In genomic region chr14:24146978-24147760, GRCh38 we compare ENCODE assay signal across 8 cellular contexts. TPM values are rescaled to one million over a fixed set of nuclear protein-coding genes. Genes with fewer than 3 reads are reported as not detected.
DNase-seq lines count a peak whose midpoint lies in the region; ATAC-seq and TF ChIP-seq lines count a peak whose summit lies in the region.

Gene RNF31, plus strand, starts transcription at chr14:24147498. Its CDS starts 201 bp downstream, at chr14:24147699.

- no peaks in the 10 kb centered on the region for H3K9me3 Mint-ChIP-seq in CD8-positive, alpha-beta T cell

- H3K4me1 ChIP-seq in CD8-positive, alpha-beta T cell (ENCODE audit: insufficient read depth, low read length), result peaks cover 34% of the 10 kb centered on the region

- CTCF ChIA-PET in CD8-positive, alpha-beta T cell (lab: Charles Lee), result interaction anchor here (0.7 to 5.5 kb wide), 6 partner anchors 11 to 66 kb away, joined by 3 to 53 read pairs (median 6); partner anchors contain the start of genes IRF9 and PSME1

- peaks cover 53% of the 10 kb centered on the region for H3K4me1 Mint-ChIP-seq in CD8-positive, alpha-beta T cell (ENCODE audit: low read depth)

- no peaks in the 10 kb centered on the region for H3K27me3 Mint-ChIP-seq in CD8-positive, alpha-beta T cell (ENCODE audit: low read depth)

- H3K27me3 ChIP-seq in CD8-positive, alpha-beta T cell (ENCODE audit: insufficient read depth, low read length), result no peaks in the 10 kb centered on the region

- peak within 1 kb of the TSS; percentile 96 for H3K4me3 ChIP-seq in CD8-positive, alpha-beta T cell (ENCODE audit: low read depth, low read length)

- H3K9me3 ChIP-seq in CD8-positive, alpha-beta T cell (ENCODE audit: low read length), result no peaks in the 10 kb centered on the region

- DNase-seq in CD8-positive, alpha-beta T cell, result peak; percentile 93 to 99 (median 96)
- peak; percentile 96 for DNase-seq in HS-27A (ENCODE audit: low read depth)
- peak; percentile 92 for DNase-seq in NK-92 (lab: John Stamatoyannopoulos, UW; ENCODE audit: unreplicated experiment)
- DNase-seq in activated CD8-positive, alpha-beta memory T cell treated with anti-CD3 and anti-CD28 coated beads for 1 hour (ENCODE audit: extremely low read depth in 1 of 2, low read depth in 1 of 2), result peak; percentile 95 to 96
- peak; percentile 94 for DNase-seq in effector CD8-positive, alpha-beta T cell (lab: John Stamatoyannopoulos, UW)
- peak; percentile 100 for DNase-seq in medulla oblongata (ENCODE audit: extremely low spot score)
- DNase-seq in stimulated activated CD8-positive, alpha-beta memory T cell treated with anti-CD3 and anti-CD28 coated beads, Interleukin-12 subunit alpha, Interleukin-12 subunit beta, amount 100 ng/mL, for 1 hour (ENCODE audit: low read depth), result peak; percentile 97

- peaks cover 78% of the 10 kb centered on the region for H3K36me3 Mint-ChIP-seq in CD8-positive, alpha-beta T cell

- H3K4me3 Mint-ChIP-seq in CD8-positive, alpha-beta T cell, result peak within 1 kb of the TSS; percentile 95

- peak within 1 kb of the TSS; percentile 93 for H3K27ac Mint-ChIP-seq in CD8-positive, alpha-beta T cell

- intact Hi-C loops in CD8-positive, alpha-beta T cell (cut with DNase I, micrococcal nuclease), result loop anchor here (1.0 to 10.0 kb wide), 10 partner anchors 11 to 822 kb away; partner anchors contain the start of genes CHMP4A (in 2 of the 2), DCAF11 (in 2 of the 2), IPO4 (in 2 of the 2) and IRF9 (in 2 of the 2)

- H3K36me3 ChIP-seq in CD8-positive, alpha-beta T cell (ENCODE audit: insufficient read depth, low read length), result peaks cover 40% of the 10 kb centered on the region

- H3K27ac ChIP-seq in CD8-positive, alpha-beta T cell (ENCODE audit: low read depth, low read length), result peak within 1 kb of the TSS; percentile 79

- POLR2A ChIA-PET in CD8-positive, alpha-beta T cell (lab: Charles Lee), result interaction anchor here (1.2 to 4.6 kb wide), 12 partner anchors 8 to 86 kb away, joined by 3 to 47 read pairs (median 8); partner anchors contain the start of genes CHMP4A, DCAF11, GMPR2 and IPO4

- peak; percentile 89 for ATAC-seq in CD8-positive, alpha-beta T cell
- peak; percentile 78 for ATAC-seq in GM19467 (IDR thresholded peaks at IDR 0.05; ENCODE audit: unreplicated experiment)

- TF ChIP-seq CTCF in CD8-positive, alpha-beta T cell (IDR thresholded peaks at IDR 0.05), result no peak

RNA-seq across cellular contexts. Expression of gene RNF31, which starts in this region (rescaled TPM):
- 10 to 100 TPM; 45.4 to 51.7 TPM for total RNA-seq in CD8-positive, alpha-beta T cell

Comparison
In these comparisons a context has a peak if more than half of its experiments do, and no peak if none do; other contexts are left out.
1. Peak in every context shown above with its lines: DNase-seq, ATAC-seq, H3K4me3 ChIP-seq and H3K27ac ChIP-seq.